8 cellular contexts compared by ENCODE assay signal in the genomic region with DNA sequence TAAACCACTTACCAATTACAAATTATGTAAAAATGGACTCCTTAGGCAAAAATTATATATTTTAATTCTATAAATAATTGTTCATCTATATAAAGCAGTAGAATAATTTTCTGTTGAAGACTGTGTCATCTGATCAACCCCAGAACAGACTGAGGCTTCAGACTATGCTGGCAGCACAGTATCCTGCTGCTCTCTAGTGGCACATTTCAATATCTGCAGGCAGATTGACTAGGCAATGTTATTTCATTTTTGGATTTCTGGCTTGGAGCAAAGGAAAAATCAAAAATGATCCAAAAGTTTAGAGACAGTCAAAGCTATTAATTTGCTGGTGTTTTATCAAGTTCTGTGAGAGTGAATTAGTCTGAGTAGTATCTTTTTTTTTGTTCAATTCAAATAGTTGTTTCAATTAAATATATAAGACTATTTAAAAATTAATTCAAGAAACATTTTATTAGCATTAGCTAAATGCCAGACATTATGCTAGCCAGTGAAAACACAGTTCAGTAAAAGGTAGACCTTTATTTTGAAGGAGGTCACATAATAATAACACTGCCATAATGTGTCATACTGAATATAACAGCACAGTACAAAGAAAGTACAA. TPM values are rescaled to one million over a fixed set of nuclear protein-coding genes. Genes with fewer than 3 reads are reported as not detected.
DNase-seq lines count a peak whose midpoint lies in the region; ATAC-seq, FAIRE-seq and TF ChIP-seq lines count a peak whose summit lies in the region.

No MANE protein-coding gene starts in this region.

- intact Hi-C loops in left colon (cut with DNase I, micrococcal nuclease), result loop anchor here in 1 of 2 donors (5.0 to 10.0 kb wide), 2 partner anchors 189 to 566 kb away; no protein-coding TSS in a partner anchor

- ATAC-seq in GM18870 (IDR thresholded peaks at IDR 0.05; ENCODE audit: unreplicated experiment) (peak; percentile 80), HG03139 (IDR thresholded peaks at IDR 0.05; ENCODE audit: unreplicated experiment) (peak; percentile 65), left colon (peak; percentile 96)

- no peaks in the 10 kb centered on the region for H3K36me3 Mint-ChIP-seq in brain

- no peak overlapping the region for H3K27ac Mint-ChIP-seq in brain

- no peak overlapping the region for H3K4me3 Mint-ChIP-seq in brain

- peaks cover 0 to 5% (median 4%) of the 10 kb centered on the region in 5 experiments for H3K9me3 Mint-ChIP-seq in brain

- H3K4me1 Mint-ChIP-seq in brain, result no peaks in the 10 kb centered on the region

- TF ChIP-seq CTCF in D721Med (IDR thresholded peaks at IDR 0.05; ENCODE audit: insufficient read depth, missing control alignments) (peak; percentile 94), brain (conservative IDR thresholded peaks at IDR 0.05) (peak; percentile 91 to 92)

- no peaks in the 10 kb centered on the region for H3K27me3 Mint-ChIP-seq in brain

- DNase-seq in D721Med (ENCODE audit: insufficient read length, low spot score) (no peak), NOMO-1 (lab: John Stamatoyannopoulos, UW; ENCODE audit: unreplicated experiment in 2 of 2) (peak; percentile 32 to 58), left colon (peak in 1 of 2 donors; percentile 10), superior temporal gyrus (ENCODE audit: extremely low spot score) (peak; percentile 69), cerebellar nuclear complex (lab: John Stamatoyannopoulos, UW) (no peak)

- FAIRE-seq in D721Med (lab: Jason Lieb, UNC), result no peak

RNA-seq across cellular contexts. Expression of a gene that starts 21.3 kb away (rescaled TPM):
- polyA plus RNA-seq in brain (ENCODE audit: insufficient read depth, low read depth, low replicate concordance), result not detected
- total RNA-seq in left colon, result under 1 TPM in 1 of 2 donors, not detected in 1; 0.47 TPM

RNA-seq across cellular contexts. Expression of a gene that starts 49.6 kb away (rescaled TPM):
- not detected for polyA plus RNA-seq in brain (ENCODE audit: insufficient read depth, low read depth, low replicate concordance)
- total RNA-seq in left colon, result not detected

Comparison
In these comparisons a context has a peak if more than half of its experiments do, and no peak if none do; other contexts are left out.
1. DNase-seq: peak in NOMO-1 (2 of 2) and superior temporal gyrus (single experiment); none in D721Med (single experiment) and cerebellar nuclear complex (0 of 2).
2. Peak in every context shown above with its lines, with median percentiles within 50 percentile points of each other: ATAC-seq.